Comparison of ENCODE assay signal across 17 cellular contexts in the genomic region with DNA sequence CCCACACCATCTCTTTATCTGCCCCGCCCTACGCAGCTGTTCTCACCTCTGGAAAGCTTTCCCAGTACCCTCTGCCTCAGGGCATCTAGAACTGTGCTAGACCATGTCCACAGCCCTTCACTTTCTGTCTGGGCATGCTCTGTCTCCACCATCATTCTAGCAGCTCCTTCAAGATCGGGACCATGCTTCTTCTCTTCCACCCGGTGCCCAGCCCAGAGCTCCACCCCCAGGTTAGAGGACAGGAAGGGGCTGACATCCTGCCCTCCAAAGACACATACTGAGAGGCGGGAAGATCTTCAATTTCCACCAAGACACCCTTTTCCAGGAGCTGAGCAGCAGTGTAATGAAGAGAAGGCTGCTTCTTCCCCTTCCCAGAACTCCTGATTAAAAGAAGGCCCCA. TPM values are rescaled to one million over a fixed set of nuclear protein-coding genes. Genes with fewer than 3 reads are reported as not detected.
DNase-seq lines count a peak whose midpoint lies in the region; ATAC-seq and TF ChIP-seq lines count a peak whose summit lies in the region.
"Had no signal": no experiment of that assay in that cellular context is flagged by ENCODE, and none has a peak within 500 bp of the region (broad histone marks: within the 10 kb centered on the region; RNA-seq: fewer than 3 reads in every experiment).

No MANE protein-coding gene starts in this region.

- no peak for TF ChIP-seq CTCF in activated CD8-positive, alpha-beta T cell treated with anti-CD3 and anti-CD28 coated beads for 36 hours (IDR thresholded peaks at IDR 0.05)
- TF ChIP-seq CTCF in psoas muscle (IDR thresholded peaks at IDR 0.05) (no peak), WTC11 (IDR thresholded peaks at IDR 0.05) (no peak)

- POLR2A ChIA-PET in CD8-positive, alpha-beta memory T cell (lab: Charles Lee), result interaction anchor here (0.8 to 1.5 kb wide), 2 partner anchors 23 to 64 kb away, joined by 3 to 6 read pairs; a partner anchor contains a TSS
- POLR2A ChIA-PET in activated CD8-positive, alpha-beta T cell treated with anti-CD3 and anti-CD28 coated beads for 36 hours (lab: Charles Lee), result no interaction called here
- POLR2A ChIA-PET in WTC11 (lab: Charles Lee), result no interaction called here

- no peak overlapping the region for H2BK5ac ChIP-seq in trophoblast cell (ENCODE audit: low read depth, low read length, poor library complexity)

- peaks cover 47% of the 10 kb centered on the region for H3K4me1 Mint-ChIP-seq in activated naive CD4-positive, alpha-beta T cell treated with anti-CD3 and anti-CD28 coated beads, Interleukin-2, amount 10 ng/mL, durations not matched to agents 7 days and 5 days
- peaks cover 34% of the 10 kb centered on the region for H3K4me1 Mint-ChIP-seq in activated naive CD4-positive, alpha-beta T cell treated with anti-CD3 and anti-CD28 coated beads for 36 hours (ENCODE audit: low read depth)
- H3K4me1 Mint-ChIP-seq in CD8-positive, alpha-beta memory T cell, result peaks cover 32 to 45% (median 33%) of the 10 kb centered on the region in 3 donors
- H3K4me1 Mint-ChIP-seq in activated CD8-positive, alpha-beta T cell treated with anti-CD3 and anti-CD28 coated beads for 36 hours (ENCODE audit: low read depth), result peaks cover 43% of the 10 kb centered on the region
- peaks cover 23% of the 10 kb centered on the region for H3K4me1 Mint-ChIP-seq in WTC11

- H3K27ac ChIP-seq in CD8-positive, alpha-beta memory T cell (ENCODE audit: low read depth, low read length), result no peak overlapping the region
- H3K27ac ChIP-seq in trophoblast cell (ENCODE audit: low read depth, low read length) (no peak overlapping the region), psoas muscle (no peak overlapping the region)
- H3K27ac ChIP-seq: PC-9 had no signal

- H3K4me3 Mint-ChIP-seq in activated naive CD4-positive, alpha-beta T cell treated with anti-CD3 and anti-CD28 coated beads, Interleukin-2, amount 10 ng/mL, durations not matched to agents 7 days and 5 days, result no peak overlapping the region
- H3K4me3 Mint-ChIP-seq in activated naive CD4-positive, alpha-beta T cell treated with anti-CD3 and anti-CD28 coated beads for 36 hours, result no peak overlapping the region
- H3K4me3 Mint-ChIP-seq in CD8-positive, alpha-beta memory T cell, result peak overlapping the region in 2 of 7 donors; percentile 3 to 72
- peak overlapping the region; percentile 20 for H3K4me3 Mint-ChIP-seq in activated CD8-positive, alpha-beta T cell treated with anti-CD3 and anti-CD28 coated beads for 36 hours
- H3K4me3 Mint-ChIP-seq in WTC11, result no peak overlapping the region

- no peak overlapping the region for H3K9ac ChIP-seq in trophoblast cell (ENCODE audit: low read length)

- H4K8ac ChIP-seq in trophoblast cell (ENCODE audit: low read depth, low read length), result no peak overlapping the region

- no peak overlapping the region for H2AK5ac ChIP-seq in trophoblast cell (ENCODE audit: low read length)

- H3K79me2 ChIP-seq in trophoblast cell (ENCODE audit: control insufficient read depth, insufficient read depth, low read length, poor library complexity), result no peaks in the 10 kb centered on the region

- CTCF ChIA-PET in activated naive CD4-positive, alpha-beta T cell treated with anti-CD3 and anti-CD28 coated beads, Interleukin-2, amount 10 ng/mL, durations not matched to agents 7 days and 5 days (lab: Charles Lee), result interaction anchor here (0.5 to 1.6 kb wide), 8 partner anchors 27 to 928 kb away, joined by 3 to 4 read pairs (median 4); a partner anchor contains a TSS
- CTCF ChIA-PET in activated naive CD4-positive, alpha-beta T cell treated with anti-CD3 and anti-CD28 coated beads for 36 hours (lab: Charles Lee), result interaction anchor here (1.0 to 1.6 kb wide), 4 partner anchors 48 to 82 kb away, joined by 3 to 4 read pairs (median 4); no protein-coding TSS in a partner anchor
- CTCF ChIA-PET in CD8-positive, alpha-beta memory T cell (lab: Charles Lee), result interaction anchor here (0.6 to 2.1 kb wide), 5 partner anchors 27 to 96 kb away, joined by 3 to 6 read pairs (median 4); no protein-coding TSS in a partner anchor
- CTCF ChIA-PET in activated CD8-positive, alpha-beta T cell treated with anti-CD3 and anti-CD28 coated beads for 36 hours (lab: Charles Lee), result interaction anchor here (0.8 to 2.1 kb wide), 8 partner anchors 8 to 198 kb away, joined by 3 to 21 read pairs (median 4); no protein-coding TSS in a partner anchor
- CTCF ChIA-PET in WTC11 (lab: Charles Lee), result interaction anchor here (0.7 to 7.4 kb wide), 4 partner anchors 47 to 99 kb away, joined by 3 to 73 read pairs (median 4); no protein-coding TSS in a partner anchor

- no peaks in the 10 kb centered on the region for H3K27me3 ChIP-seq in CD8-positive, alpha-beta memory T cell (ENCODE audit: insufficient read depth, low read length, poor library complexity, severe bottlenecking)
- H3K27me3 ChIP-seq in trophoblast cell (ENCODE audit: insufficient read depth, low read length), result no peaks in the 10 kb centered on the region
- no peaks in the 10 kb centered on the region for H3K27me3 ChIP-seq in psoas muscle (ENCODE audit: insufficient read depth in 3 of 3, low read length in 2 of 3)
- H3K27me3 ChIP-seq: MG63 had no signal

- intact Hi-C loops in activated naive CD4-positive, alpha-beta T cell treated with anti-CD3 and anti-CD28 coated beads for 36 hours (cut with micrococcal nuclease), result no loop called here
- intact Hi-C loops in activated CD8-positive, alpha-beta T cell treated with anti-CD3 and anti-CD28 coated beads for 36 hours (cut with micrococcal nuclease), result no loop called here
- intact Hi-C loops in psoas muscle (cut with DNase I), result no loop called here

- no peak overlapping the region for H3K4me3 ChIP-seq in CD8-positive, alpha-beta memory T cell (ENCODE audit: low read length)
- H3K4me3 ChIP-seq in trophoblast cell (ENCODE audit: low read depth, low read length) (peak overlapping the region; percentile 23), psoas muscle (no peak overlapping the region)
- H3K4me3 ChIP-seq: MG63, PC-9 had no signal

- H4K91ac ChIP-seq in trophoblast cell (ENCODE audit: low read depth, low read length), result no peak overlapping the region

- no peak overlapping the region for H2BK120ac ChIP-seq in trophoblast cell (ENCODE audit: insufficient read depth, low read length, poor library complexity)

- H2AFZ ChIP-seq in trophoblast cell (ENCODE audit: insufficient read depth, low read length, poor library complexity), result no peak overlapping the region
- H2AFZ ChIP-seq: PC-9 had no signal

- no peak overlapping the region for H3K18ac ChIP-seq in trophoblast cell (ENCODE audit: low read length)

- no CpG with 5 or more reads among the region's 5 CpGs for WGBS in trophoblast cell (ENCODE audit: extremely low coverage, insufficient coverage, insufficient read length)
- 80 to 89% (median 82%) methylated on average over 5 of the region's 5 CpGs for WGBS in psoas muscle, 3 donors

- DNase-seq in activated naive CD4-positive, alpha-beta T cell treated with anti-CD3 and anti-CD28 coated beads, Interleukin-2, amount 10 ng/mL, durations not matched to agents 7 days and 5 days, result peak; percentile 35
- DNase-seq in activated naive CD4-positive, alpha-beta T cell treated with anti-CD3 and anti-CD28 coated beads for 36 hours, result no peak
- peak in 1 of 5 donors; percentile 25 for DNase-seq in CD8-positive, alpha-beta memory T cell
- DNase-seq in activated CD8-positive, alpha-beta T cell treated with anti-CD3 and anti-CD28 coated beads for 36 hours, result no peak
- DNase-seq in trophoblast cell (no peak), psoas muscle (no peak), WTC11 (ENCODE audit: low spot score) (no peak)
- DNase-seq: EL, H7, KG1, MG63, NCI-H1105, NCI-H187, NCI-H446, PC-9 had no signal

- H3K36me3 Mint-ChIP-seq in activated naive CD4-positive, alpha-beta T cell treated with anti-CD3 and anti-CD28 coated beads, Interleukin-2, amount 10 ng/mL, durations not matched to agents 7 days and 5 days, result peaks cover 47% of the 10 kb centered on the region
- no peaks in the 10 kb centered on the region for H3K36me3 Mint-ChIP-seq in activated naive CD4-positive, alpha-beta T cell treated with anti-CD3 and anti-CD28 coated beads for 36 hours (ENCODE audit: low read depth)
- H3K36me3 Mint-ChIP-seq in CD8-positive, alpha-beta memory T cell, result no peaks in the 10 kb centered on the region
- H3K36me3 Mint-ChIP-seq in activated CD8-positive, alpha-beta T cell treated with anti-CD3 and anti-CD28 coated beads for 36 hours (ENCODE audit: low read depth), result peaks cover 8% of the 10 kb centered on the region
- H3K36me3 Mint-ChIP-seq in WTC11, result peaks cover 39% of the 10 kb centered on the region

- no peak overlapping the region for H2BK12ac ChIP-seq in trophoblast cell (ENCODE audit: low read length)

- H4K12ac ChIP-seq in trophoblast cell (ENCODE audit: low read depth, low read length), result no peak overlapping the region

- H3K9me3 Mint-ChIP-seq in activated naive CD4-positive, alpha-beta T cell treated with anti-CD3 and anti-CD28 coated beads, Interleukin-2, amount 10 ng/mL, durations not matched to agents 7 days and 5 days, result no peaks in the 10 kb centered on the region
- H3K9me3 Mint-ChIP-seq in activated naive CD4-positive, alpha-beta T cell treated with anti-CD3 and anti-CD28 coated beads for 36 hours, result no peaks in the 10 kb centered on the region
- H3K9me3 Mint-ChIP-seq in CD8-positive, alpha-beta memory T cell, result no peaks in the 10 kb centered on the region
- H3K9me3 Mint-ChIP-seq in activated CD8-positive, alpha-beta T cell treated with anti-CD3 and anti-CD28 coated beads for 36 hours, result no peaks in the 10 kb centered on the region
- no peaks in the 10 kb centered on the region for H3K9me3 Mint-ChIP-seq in WTC11

- no peaks in the 10 kb centered on the region for H3K36me3 ChIP-seq in CD8-positive, alpha-beta memory T cell (ENCODE audit: insufficient read depth, low read length)
- H3K36me3 ChIP-seq in trophoblast cell (ENCODE audit: control insufficient read depth in 1 of 2, insufficient read depth in 2 of 2, low read length in 2 of 2), result peaks cover 50 to 64% of the 10 kb centered on the region in 2 experiments
- no peaks in the 10 kb centered on the region for H3K36me3 ChIP-seq in psoas muscle (ENCODE audit: insufficient read depth in 1 of 2, low read depth in 1 of 2)

- H3K23ac ChIP-seq in trophoblast cell (ENCODE audit: low read length), result no peak overlapping the region

- H3K27me3 Mint-ChIP-seq in activated naive CD4-positive, alpha-beta T cell treated with anti-CD3 and anti-CD28 coated beads, Interleukin-2, amount 10 ng/mL, durations not matched to agents 7 days and 5 days, result no peaks in the 10 kb centered on the region
- H3K27me3 Mint-ChIP-seq in activated naive CD4-positive, alpha-beta T cell treated with anti-CD3 and anti-CD28 coated beads for 36 hours (ENCODE audit: low read depth), result no peaks in the 10 kb centered on the region
- H3K27me3 Mint-ChIP-seq in CD8-positive, alpha-beta memory T cell, result no peaks in the 10 kb centered on the region
- H3K27me3 Mint-ChIP-seq in activated CD8-positive, alpha-beta T cell treated with anti-CD3 and anti-CD28 coated beads for 36 hours, result no peaks in the 10 kb centered on the region
- H3K27me3 Mint-ChIP-seq in WTC11 (ENCODE audit: low read depth), result no peaks in the 10 kb centered on the region

- H3K4ac ChIP-seq in trophoblast cell (ENCODE audit: low read depth, low read length), result no peak overlapping the region

- H3K9me3 ChIP-seq in CD8-positive, alpha-beta memory T cell (ENCODE audit: low read length), result no peaks in the 10 kb centered on the region
- peaks cover 2% of the 10 kb centered on the region for H3K9me3 ChIP-seq in trophoblast cell (ENCODE audit: insufficient read depth, low read depth, low read length)
- no peaks in the 10 kb centered on the region for H3K9me3 ChIP-seq in psoas muscle
- H3K9me3 ChIP-seq: MG63 had no signal

- ATAC-seq in activated CD8-positive, alpha-beta T cell treated with anti-CD3 and anti-CD28 coated beads for 36 hours, result no peak
- ATAC-seq in GM21576 (IDR thresholded peaks at IDR 0.05; ENCODE audit: unreplicated experiment), result no peak
- no peak for ATAC-seq in psoas muscle
- no peak for ATAC-seq in WTC11

- peaks cover 31% of the 10 kb centered on the region for H3K4me1 ChIP-seq in CD8-positive, alpha-beta memory T cell (ENCODE audit: insufficient read depth, low read length)
- H3K4me1 ChIP-seq in trophoblast cell (ENCODE audit: control insufficient read depth in 1 of 2, insufficient read depth in 2 of 2, low read length in 2 of 2) (no peaks in the 10 kb centered on the region), psoas muscle (peaks cover 5% of the 10 kb centered on the region)

- H3K14ac ChIP-seq in trophoblast cell (ENCODE audit: low read length), result no peak overlapping the region

- H3K79me1 ChIP-seq in trophoblast cell (ENCODE audit: low read length), result no peaks in the 10 kb centered on the region

- no peak overlapping the region for H3K4me2 ChIP-seq in trophoblast cell (ENCODE audit: low read length)
- H3K4me2 ChIP-seq: PC-9 had no signal

- peak overlapping the region; percentile 43 for H3K27ac Mint-ChIP-seq in activated naive CD4-positive, alpha-beta T cell treated with anti-CD3 and anti-CD28 coated beads, Interleukin-2, amount 10 ng/mL, durations not matched to agents 7 days and 5 days
- no peak overlapping the region for H3K27ac Mint-ChIP-seq in activated naive CD4-positive, alpha-beta T cell treated with anti-CD3 and anti-CD28 coated beads for 36 hours
- peak overlapping the region in 5 of 8 donors; percentile 6 to 96 (median 49) for H3K27ac Mint-ChIP-seq in CD8-positive, alpha-beta memory T cell
- peak overlapping the region; percentile 26 for H3K27ac Mint-ChIP-seq in activated CD8-positive, alpha-beta T cell treated with anti-CD3 and anti-CD28 coated beads for 36 hours
- H3K27ac Mint-ChIP-seq in WTC11, result no peak overlapping the region

RNA-seq across cellular contexts. Expression of a gene that starts 27.7 kb away (rescaled TPM):
- 10 to 100 TPM; 28.8 to 32.8 TPM for total RNA-seq in activated naive CD4-positive, alpha-beta T cell treated with anti-CD3 and anti-CD28 coated beads for 36 hours
- 10 to 100 TPM; 32.9 to 35.4 TPM for total RNA-seq in CD8-positive, alpha-beta memory T cell
- polyA plus RNA-seq in CD8-positive, alpha-beta memory T cell, result 19.2 TPM
- 10 to 100 TPM; 35.3 to 35.8 TPM for total RNA-seq in activated CD8-positive, alpha-beta T cell treated with anti-CD3 and anti-CD28 coated beads for 36 hours
- polyA plus RNA-seq in trophoblast cell (2013), result 10.5 and 10.7 TPM in 2 replicates
- total RNA-seq in psoas muscle (100 to 1,000 TPM; 126 to 258 (median 188) TPM), WTC11 (2021) (20.6 to 24.1 TPM (median 24.0 TPM) in 3 replicates)
- polyA plus RNA-seq in psoas muscle, result 10 to 100 TPM; 43.1 to 65.3 (median 58.4) TPM

RNA-seq across cellular contexts. Expression of a gene that starts 44.1 kb away (rescaled TPM):
- total RNA-seq in activated naive CD4-positive, alpha-beta T cell treated with anti-CD3 and anti-CD28 coated beads for 36 hours, result 10 to 100 TPM in 1 of 2 experiments, 1 to 10 TPM in 1; 9.4 to 10.6 TPM
- total RNA-seq in CD8-positive, alpha-beta memory T cell, result 1 to 10 TPM; 4.4 to 4.7 TPM
- polyA plus RNA-seq in CD8-positive, alpha-beta memory T cell, result not detected
- total RNA-seq in activated CD8-positive, alpha-beta T cell treated with anti-CD3 and anti-CD28 coated beads for 36 hours, result 10 to 100 TPM; 14.4 to 14.9 TPM
- 14.7 and 15.2 TPM in 2 replicates for polyA plus RNA-seq in trophoblast cell (2013)
- total RNA-seq in psoas muscle (under 1 TPM; 0.07 to 0.24 (median 0.16) TPM), WTC11 (2021) (30.8 to 33.3 TPM (median 33.3 TPM) in 3 replicates)
- under 1 TPM; 0.01 to 0.17 (median 0.04) TPM for polyA plus RNA-seq in psoas muscle

RNA-seq across cellular contexts. Expression of a gene that starts 51.3 kb away (rescaled TPM):
- total RNA-seq in activated naive CD4-positive, alpha-beta T cell treated with anti-CD3 and anti-CD28 coated beads for 36 hours, result 1 to 10 TPM; 3.1 to 3.9 TPM
- 1 to 10 TPM; 7.3 to 7.4 TPM for total RNA-seq in CD8-positive, alpha-beta memory T cell
- 2.3 TPM for polyA plus RNA-seq in CD8-positive, alpha-beta memory T cell
- 10 to 100 TPM; 19.8 to 20.2 TPM for total RNA-seq in activated CD8-positive, alpha-beta T cell treated with anti-CD3 and anti-CD28 coated beads for 36 hours
- not detected in 2 replicates for polyA plus RNA-seq in trophoblast cell (2013)
- total RNA-seq in psoas muscle (under 1 TPM in 1 of 4 donors, not detected in 3; 0.69 TPM), WTC11 (2021) (0.09 to 0.20 TPM (median 0.11 TPM) in 3 replicates)
- polyA plus RNA-seq in psoas muscle, result under 1 TPM in 2 of 3 donors, not detected in 1; 0.12 to 0.13 TPM
- total RNA-seq: A673, PC-9 had no signal

Comparison
In these comparisons a context has a peak if more than half of its experiments do, and no peak if none do; other contexts are left out.
1. H3K27ac Mint-ChIP-seq: peak in activated naive CD4-positive, alpha-beta T cell treated with anti-CD3 and anti-CD28 coated beads, Interleukin-2, amount 10 ng/mL, durations not matched to agents 7 days and 5 days (single experiment), CD8-positive, alpha-beta memory T cell (5 of 8) and activated CD8-positive, alpha-beta T cell treated with anti-CD3 and anti-CD28 coated beads for 36 hours (single experiment); none in activated naive CD4-positive, alpha-beta T cell treated with anti-CD3 and anti-CD28 coated beads for 36 hours (single experiment) and WTC11 (single experiment).
2. RNA of a gene that starts 44.1 kb away (total RNA-seq): 30.8 to 33.3 TPM in WTC11, 14.4 to 14.9 TPM in activated CD8-positive, alpha-beta T cell treated with anti-CD3 and anti-CD28 coated beads for 36 hours, 9.4 to 10.6 TPM in activated naive CD4-positive, alpha-beta T cell treated with anti-CD3 and anti-CD28 coated beads for 36 hours and 4.4 to 4.7 TPM in CD8-positive, alpha-beta memory T cell; 0.07 to 0.24 TPM in psoas muscle; every median in the first group is over 4 times any median in the second.